Comparison of ENCODE assay signal across 8 cellular contexts in the genomic region with DNA sequence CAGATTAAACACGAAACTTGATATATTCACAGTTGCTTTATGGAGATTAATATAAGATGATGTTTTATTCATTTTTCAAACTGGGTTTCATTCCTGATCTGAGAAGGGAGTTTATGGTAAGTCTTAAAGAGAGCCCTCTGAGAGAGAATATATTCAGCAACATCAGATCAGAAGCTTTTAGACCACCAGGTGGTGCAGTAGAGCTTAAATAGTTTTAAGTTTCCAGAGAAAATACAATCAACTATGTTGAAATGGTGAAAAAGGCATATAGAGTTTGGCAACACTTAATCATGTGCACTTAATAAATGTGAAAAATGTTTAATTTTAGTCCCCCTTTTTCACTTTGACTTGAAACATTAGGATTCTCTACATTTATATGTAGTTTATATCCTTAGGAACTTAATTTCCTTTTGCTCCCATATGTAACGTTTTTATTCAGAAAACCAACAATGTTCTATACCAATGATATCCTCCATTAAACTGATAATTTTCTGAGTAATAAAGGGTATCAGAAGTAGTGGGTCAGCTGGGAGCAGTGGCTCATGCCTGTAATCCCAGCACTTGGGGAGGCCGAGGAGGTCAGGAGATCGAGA.
A peak's percentile ranks its signal among the peaks of the same experiment; 100 is the strongest.
DNase-seq lines count a peak whose midpoint lies in the region; ATAC-seq and TF ChIP-seq lines count a peak whose summit lies in the region.

No MANE protein-coding gene starts in this region.

- no peaks in the 10 kb centered on the region for H3K9me3 Mint-ChIP-seq in brain

- H3K27me3 ChIP-seq in heart left ventricle (no peaks in the 10 kb centered on the region), tibial nerve (no peaks in the 10 kb centered on the region)

- H3K27ac ChIP-seq in heart left ventricle = no peak overlapping the region
- no peak overlapping the region for H3K27ac ChIP-seq in tibial nerve

- ATAC-seq in heart left ventricle = peak in 1 of 4 donors; percentile 44
- no peak for ATAC-seq in Right ventricle myocardium inferior
- no peak for ATAC-seq in HG02840 (IDR thresholded peaks at IDR 0.05; ENCODE audit: low FRiP score, unreplicated experiment)

- H3K4me1 ChIP-seq in heart left ventricle (peaks cover 0 to 8% (median 0%) of the 10 kb centered on the region in 12 donors), tibial nerve (peaks cover 0 to 7% (median 2%) of the 10 kb centered on the region in 4 donors)

- 86 to 91% (median 88%) methylated on average over 4 of the region's 4 CpGs for WGBS in heart left ventricle, 4 donors
- 84 to 85% methylated on average over 4 of the region's 4 CpGs for WGBS in tibial nerve, 2 donors

- intact Hi-C loops in heart left ventricle (cut with DNase I) (loop anchor here in 8 of 10 donors (2.0 to 10.0 kb wide), 10 partner anchors 65 to 503 kb away; a partner anchor contains a TSS), Right ventricle myocardium inferior (cut with DNase I) (loop anchor here (2.0 to 5.0 kb wide), 3 partner anchors 71 to 310 kb away; no protein-coding TSS in a partner anchor)

- TF ChIP-seq POLR2A in heart left ventricle (IDR thresholded peaks at IDR 0.05) = no peak
- TF ChIP-seq POLR2A in tibial nerve (IDR thresholded peaks at IDR 0.05) = no peak

- peaks cover 0 to 3% (median 0%) of the 10 kb centered on the region in 9 donors for H3K36me3 ChIP-seq in heart left ventricle
- H3K36me3 ChIP-seq in tibial nerve = no peaks in the 10 kb centered on the region

- peak overlapping the region in 1 of 5 experiments; percentile 53 for H3K27ac Mint-ChIP-seq in brain

- H3K4me1 Mint-ChIP-seq in brain = peaks cover 49% of the 10 kb centered on the region

- peaks cover 6% of the 10 kb centered on the region for H3K36me3 Mint-ChIP-seq in brain

- TF ChIP-seq EP300 in tibial nerve (IDR thresholded peaks at IDR 0.05) = no peak

- no peaks in the 10 kb centered on the region for H3K9me3 ChIP-seq in heart left ventricle
- H3K9me3 ChIP-seq in tibial nerve = no peaks in the 10 kb centered on the region

- TF ChIP-seq CTCF in heart left ventricle (IDR thresholded peaks at IDR 0.05) = peak; percentile 55 to 80 (median 70)
- peak; percentile 81 to 89 for TF ChIP-seq CTCF in brain (conservative IDR thresholded peaks at IDR 0.05)
- peak; percentile 64 to 77 (median 64) for TF ChIP-seq CTCF in tibial nerve (IDR thresholded peaks at IDR 0.05)

- peaks cover 2% of the 10 kb centered on the region for H3K27me3 Mint-ChIP-seq in brain

- no peak overlapping the region for H3K4me3 ChIP-seq in heart left ventricle
- H3K4me3 ChIP-seq in tibial nerve = no peak overlapping the region

- DNase-seq in heart left ventricle = no peak
- DNase-seq in Right ventricle myocardium inferior (ENCODE audit: missing footprints) = no peak
- peak; percentile 54 for DNase-seq in KG1 (lab: John Stamatoyannopoulos, UW)
- peak; percentile 85 for DNase-seq in OCI-M2 (lab: John Stamatoyannopoulos, UW; ENCODE audit: unreplicated experiment)
- peak; percentile 83 for DNase-seq in left kidney (ENCODE audit: low read depth, low spot score)
- peak in 1 of 2 donors; percentile 85 for DNase-seq in tibial nerve (ENCODE audit: low spot score in 2 of 2)

- H3K4me3 Mint-ChIP-seq in brain = no peak overlapping the region

Comparison
In these comparisons a context has a peak if more than half of its experiments do, and no peak if none do; other contexts are left out.
1. DNase-seq: peak in KG1 (single experiment), OCI-M2 (single experiment) and left kidney (single experiment); none in heart left ventricle (0 of 5) and Right ventricle myocardium inferior (single experiment).
2. Peak in every context shown above with its lines, with median percentiles within 50 percentile points of each other: CTCF ChIP-seq.